Comparison of ENCODE assay signal across 1 cellular context in genomic region chr2:27884546-27884945, GRCh38.
TF ChIP-seq lines count a peak whose summit lies in the region.

No MANE protein-coding gene starts in this region.

TF ChIP-seq in K562, 482 proteins besides CTCF, POLR2A, EP300 and RAD21:
- TF ChIP-seq RBM39 (optimal IDR thresholded peaks at IDR 0.05; ENCODE audit: low read depth, low read length): no peak
- TF ChIP-seq FOXJ2 (tag; IDR thresholded peaks at IDR 0.05): peak; percentile 95
TF ChIP-seq in K562: peak in this region for 1.
